In genomic region chr2:208142925-208143799, GRCh38 we compare ENCODE assay signal across 18 cellular contexts. TPM values are rescaled to one million over a fixed set of nuclear protein-coding genes. Genes with fewer than 3 reads are reported as not detected.
DNase-seq lines count a peak whose midpoint lies in the region; ATAC-seq and TF ChIP-seq lines count a peak whose summit lies in the region.
"Had no signal": no experiment of that assay in that cellular context is flagged by ENCODE, and none has a peak within 500 bp of the region (broad histone marks: within the 10 kb centered on the region; RNA-seq: fewer than 3 reads in every experiment).

No MANE protein-coding gene starts in this region.

- H3K27ac Mint-ChIP-seq in nephron progenitor cell = peak overlapping the region; percentile 4
- no peak overlapping the region for H3K27ac Mint-ChIP-seq in naive thymus-derived CD4-positive, alpha-beta T cell
- H3K27ac Mint-ChIP-seq: activated T-helper 17 cell treated with anti-CD3 and anti-CD28 coated beads, Interleukin-2, amount 50 U/mL, for 72 hours had no signal

- H4K20me1 ChIP-seq in SK-N-SH (ENCODE audit: insufficient read depth) = no peaks in the 10 kb centered on the region

- no peaks in the 10 kb centered on the region for H3K36me3 ChIP-seq in HUES48 (ENCODE audit: control insufficient read depth, insufficient read depth, low read length)
- H3K36me3 ChIP-seq in SK-N-SH (replicated peaks in 1 of 2; ENCODE audit: control insufficient read depth in 1 of 2, insufficient read depth in 2 of 2, low read length in 1 of 2) = no peaks in the 10 kb centered on the region
- no peaks in the 10 kb centered on the region for H3K36me3 ChIP-seq in naive thymus-derived CD4-positive, alpha-beta T cell (ENCODE audit: control insufficient read depth in 2 of 3, insufficient read depth in 3 of 3, low read length in 3 of 3)
- H3K36me3 ChIP-seq: BE2C, lower lobe of right lung had no signal

- H2AFZ ChIP-seq in SK-N-SH (ENCODE audit: low read depth) = 0 out of 2 replicates have a peak overlapping the region, but pooled peaks have one; percentile 41

- H3K9me3 Mint-ChIP-seq in nephron progenitor cell = peaks cover 24% of the 10 kb centered on the region
- peaks cover 0 to 13% (median under 1%) of the 10 kb centered on the region in 11 donors for H3K9me3 Mint-ChIP-seq in naive thymus-derived CD4-positive, alpha-beta T cell
- H3K9me3 Mint-ChIP-seq: activated T-helper 17 cell treated with anti-CD3 and anti-CD28 coated beads, Interleukin-2, amount 50 U/mL, for 72 hours had no signal

- no peak for TF ChIP-seq CTCF in SK-N-SH (IDR thresholded peaks at IDR 0.05)
- no peak for TF ChIP-seq CTCF in nephron progenitor cell (IDR thresholded peaks at IDR 0.05)
- TF ChIP-seq CTCF in lower leg skin (IDR thresholded peaks at IDR 0.05) = no peak

- no peak for TF ChIP-seq EP300 in SK-N-SH (IDR thresholded peaks at IDR 0.05; ENCODE audit: borderline replicate concordance in 1 of 2, low read depth in 1 of 2, low read length in 1 of 2)

- H3K27me3 Mint-ChIP-seq in nephron progenitor cell (ENCODE audit: low read depth, poor library complexity) = no peaks in the 10 kb centered on the region
- H3K27me3 Mint-ChIP-seq in naive thymus-derived CD4-positive, alpha-beta T cell = peaks cover 0 to 7% (median 0%) of the 10 kb centered on the region in 5 donors

- no peaks in the 10 kb centered on the region for H3K79me2 ChIP-seq in SK-N-SH (ENCODE audit: insufficient read depth)

- peak overlapping the region; percentile 28; the same call in 1 of the 2 replicates for H3K4me2 ChIP-seq in SK-N-SH

- peak; percentile 35 for DNase-seq in DMS79 treated with DMSO at 0.1 percent for 48 hours (lab: John Stamatoyannopoulos, UW)
- no peak for DNase-seq in SK-N-SH
- DNase-seq in nephron progenitor cell = no peak
- DNase-seq in naive thymus-derived CD4-positive, alpha-beta T cell = no peak
- DNase-seq in lower leg skin (ENCODE audit: low spot score in 2 of 2) = no peak
- no peak for DNase-seq in NCI-H1694 treated with DMSO at 0.1 percent for 48 hours (lab: John Stamatoyannopoulos, UW)
- DNase-seq: activated CD8-positive, alpha-beta memory T cell treated with anti-CD3 and anti-CD28 coated beads for 24 hours; BE2C; effector memory CD4-positive, alpha-beta T cell; lower lobe of right lung; stimulated activated CD4-positive, alpha-beta T cell treated with anti-CD3 and anti-CD28 coated beads, Interleukin-2, amount 100 ng/mL, for 48 hours; testis had no signal

- H3K4me1 ChIP-seq in HUES48 (ENCODE audit: control insufficient read depth, insufficient read depth, low read length) (peaks cover 12% of the 10 kb centered on the region; the same call in 1 of the 2 replicates), SK-N-SH (ENCODE audit: control insufficient read depth in 1 of 2, insufficient read depth in 2 of 2, low read depth in 1 of 2, low read length in 1 of 2) (peaks cover 6 to 8% of the 10 kb centered on the region in 2 experiments; a peak in 3 of 4 replicates)
- no peaks in the 10 kb centered on the region for H3K4me1 ChIP-seq in naive thymus-derived CD4-positive, alpha-beta T cell (ENCODE audit: control insufficient read depth in 2 of 2, insufficient read depth in 2 of 2, low read length in 2 of 2)
- H3K4me1 ChIP-seq: lower lobe of right lung, testis had no signal

- no peak for TF ChIP-seq RAD21 in SK-N-SH (IDR thresholded peaks at IDR 0.05; ENCODE audit: low read length)

- no peak for TF ChIP-seq POLR2A in lower leg skin (IDR thresholded peaks at IDR 0.05)

- no peaks in the 10 kb centered on the region for H3F3A ChIP-seq in SK-N-SH (replicated peaks; ENCODE audit: insufficient read depth)

- H3K9ac ChIP-seq in HUES48 (ENCODE audit: low read depth, low read length) (peak overlapping the region; percentile 1; the same call in 1 of the 2 replicates), SK-N-SH (no peak overlapping the region)

- no peak overlapping the region for H3K4me3 Mint-ChIP-seq in nephron progenitor cell
- no peak overlapping the region for H3K4me3 Mint-ChIP-seq in naive thymus-derived CD4-positive, alpha-beta T cell
- H3K4me3 Mint-ChIP-seq: activated T-helper 17 cell treated with anti-CD3 and anti-CD28 coated beads, Interleukin-2, amount 50 U/mL, for 72 hours had no signal

- no peak for ATAC-seq in naive thymus-derived CD4-positive, alpha-beta T cell
- ATAC-seq: activated T-helper 17 cell treated with anti-CD3 and anti-CD28 coated beads, Interleukin-2, amount 50 U/mL, for 72 hours; lower lobe of right lung; Panc1 had no signal

- WGBS in SK-N-SH (ENCODE audit: low lambda C conversion rate) = 80% methylated on average over 14 of the region's 14 CpGs
- 69 to 74% methylated on average over 14 of the region's 14 CpGs for WGBS in lower leg skin, 2 donors

- POLR2A ChIA-PET in SK-N-SH (lab: Yijun Ruan, JAX) = no interaction called here
- POLR2A ChIA-PET in naive thymus-derived CD4-positive, alpha-beta T cell (lab: Charles Lee) = no interaction called here

- intact Hi-C loops in naive thymus-derived CD4-positive, alpha-beta T cell (cut with micrococcal nuclease) = no loop called here
- intact Hi-C loops in lower leg skin (cut with DNase I; ENCODE audit: low total_unique reads) = no loop called here

- no peaks in the 10 kb centered on the region for H3K27me3 ChIP-seq in HUES48 (ENCODE audit: control insufficient read depth, insufficient read depth, low read length)
- H3K27me3 ChIP-seq in SK-N-SH (ENCODE audit: insufficient read depth) = no peaks in the 10 kb centered on the region
- no peaks in the 10 kb centered on the region for H3K27me3 ChIP-seq in naive thymus-derived CD4-positive, alpha-beta T cell (ENCODE audit: control insufficient read depth in 2 of 2, insufficient read depth in 2 of 2, low read length in 2 of 2)
- H3K27me3 ChIP-seq: BE2C, testis had no signal

- H3K9me3 ChIP-seq in HUES48 (ENCODE audit: control insufficient read depth, insufficient read depth, low read length) (peaks cover 3% of the 10 kb centered on the region; the same call in 1 of the 2 replicates), SK-N-SH (no peaks in the 10 kb centered on the region)
- no peaks in the 10 kb centered on the region for H3K9me3 ChIP-seq in naive thymus-derived CD4-positive, alpha-beta T cell (ENCODE audit: control insufficient read depth in 2 of 3, low read length in 3 of 3)
- H3K9me3 ChIP-seq: lower lobe of right lung, testis had no signal

- H3K27ac ChIP-seq in HUES48 (ENCODE audit: low read depth, low read length) = peak overlapping the region; percentile 68
- H3K27ac ChIP-seq in SK-N-SH (ENCODE audit: low read depth in 2 of 2, low read length in 1 of 2) = peak overlapping the region in 1 of 2 experiments; percentile 81; a peak in 2 of 4 replicates
- no peak overlapping the region for H3K27ac ChIP-seq in naive thymus-derived CD4-positive, alpha-beta T cell (ENCODE audit: low read depth, low read length)
- H3K27ac ChIP-seq: lower lobe of right lung, testis had no signal

- CTCF ChIA-PET in SK-N-SH (lab: Yijun Ruan, JAX) = interaction anchor here (0.6 to 3.0 kb wide), 6 partner anchors 12 to 148 kb away, joined by 3 to 22 read pairs (median 3); partner anchors contain the start of gene IDH1
- CTCF ChIA-PET in naive thymus-derived CD4-positive, alpha-beta T cell (lab: Charles Lee) = no interaction called here

- no peaks in the 10 kb centered on the region for H3K36me3 Mint-ChIP-seq in nephron progenitor cell (ENCODE audit: low read depth)
- H3K36me3 Mint-ChIP-seq in naive thymus-derived CD4-positive, alpha-beta T cell = peaks cover 0 to under 1% (median 0%) of the 10 kb centered on the region in 5 donors

- no peak overlapping the region for H3K4me3 ChIP-seq in HUES48 (ENCODE audit: low read depth, low read length)
- H3K4me3 ChIP-seq in SK-N-SH (ENCODE audit: low read depth in 2 of 2, low read length in 1 of 2) = no peak overlapping the region
- no peak overlapping the region for H3K4me3 ChIP-seq in naive thymus-derived CD4-positive, alpha-beta T cell (ENCODE audit: low read length)
- H3K4me3 ChIP-seq in lower leg skin (ENCODE audit: low read depth, poor library complexity, severe bottlenecking) = no peak overlapping the region
- H3K4me3 ChIP-seq: lower lobe of right lung, testis had no signal

- peaks cover 11% of the 10 kb centered on the region for H3K4me1 Mint-ChIP-seq in nephron progenitor cell
- H3K4me1 Mint-ChIP-seq in naive thymus-derived CD4-positive, alpha-beta T cell = no peaks in the 10 kb centered on the region
- H3K4me1 Mint-ChIP-seq: activated T-helper 17 cell treated with anti-CD3 and anti-CD28 coated beads, Interleukin-2, amount 50 U/mL, for 72 hours had no signal

- H3K9me2 ChIP-seq in SK-N-SH = no peaks in the 10 kb centered on the region

RNA-seq across cellular contexts. Expression of gene CRYGB, which starts 2.8 kb away (rescaled TPM):
- not detected in 2 replicates for polyA plus RNA-seq in SK-N-SH (2012; rRNA removed)
- polyA plus RNA-seq in SK-N-SH (2012; cell fraction: cytosol; rRNA removed) = not detected in 2 replicates
- polyA plus RNA-seq in SK-N-SH (2012; cell fraction: nucleus; rRNA removed) = not detected in 2 replicates
- total RNA-seq in naive thymus-derived CD4-positive, alpha-beta T cell = not detected
- polyA plus RNA-seq in naive thymus-derived CD4-positive, alpha-beta T cell = not detected
- not detected for total RNA-seq in lower leg skin
- total RNA-seq: activated T-helper 17 cell treated with anti-CD3 and anti-CD28 coated beads, Interleukin-2, amount 50 U/mL, for 72 hours; cardiac septum; lower lobe of right lung; M059J had no signal
- polyA plus RNA-seq: adipose tissue had no signal

RNA-seq across cellular contexts. Expression of gene CRYGC, which starts 13.5 kb away (rescaled TPM):
- 0.21 and 0.31 TPM in 2 replicates for polyA plus RNA-seq in SK-N-SH (2012; rRNA removed)
- 0.13 and 0.16 TPM in 2 replicates for polyA plus RNA-seq in SK-N-SH (2012; cell fraction: cytosol; rRNA removed)
- polyA plus RNA-seq in SK-N-SH (2012; cell fraction: nucleus; rRNA removed) = 0.10 TPM in 1 of 2 replicates, not detected in the other
- total RNA-seq in naive thymus-derived CD4-positive, alpha-beta T cell = not detected
- not detected for polyA plus RNA-seq in naive thymus-derived CD4-positive, alpha-beta T cell
- total RNA-seq in lower leg skin = not detected
- total RNA-seq: activated T-helper 17 cell treated with anti-CD3 and anti-CD28 coated beads, Interleukin-2, amount 50 U/mL, for 72 hours; cardiac septum; lower lobe of right lung; M059J had no signal
- polyA plus RNA-seq: adipose tissue had no signal

RNA-seq across cellular contexts. Expression of gene CRYGD, which starts 18.8 kb away (rescaled TPM):
- not detected in 2 replicates for polyA plus RNA-seq in SK-N-SH (2012; rRNA removed)
- polyA plus RNA-seq in SK-N-SH (2012; cell fraction: cytosol; rRNA removed) = not detected in 2 replicates
- not detected in 2 replicates for polyA plus RNA-seq in SK-N-SH (2012; cell fraction: nucleus; rRNA removed)
- not detected for total RNA-seq in naive thymus-derived CD4-positive, alpha-beta T cell
- polyA plus RNA-seq in naive thymus-derived CD4-positive, alpha-beta T cell = not detected
- total RNA-seq in lower leg skin = not detected
- total RNA-seq: activated T-helper 17 cell treated with anti-CD3 and anti-CD28 coated beads, Interleukin-2, amount 50 U/mL, for 72 hours; cardiac septum; lower lobe of right lung; M059J; testis had no signal
- polyA plus RNA-seq: adipose tissue had no signal

RNA-seq across cellular contexts. Expression of gene CRYGA, which starts 20.2 kb away (rescaled TPM):
- polyA plus RNA-seq in SK-N-SH (2012; rRNA removed) = not detected in 2 replicates
- not detected in 2 replicates for polyA plus RNA-seq in SK-N-SH (2012; cell fraction: cytosol; rRNA removed)
- polyA plus RNA-seq in SK-N-SH (2012; cell fraction: nucleus; rRNA removed) = not detected in 2 replicates
- total RNA-seq in naive thymus-derived CD4-positive, alpha-beta T cell = not detected
- not detected for polyA plus RNA-seq in naive thymus-derived CD4-positive, alpha-beta T cell
- not detected for total RNA-seq in lower leg skin
- total RNA-seq: activated T-helper 17 cell treated with anti-CD3 and anti-CD28 coated beads, Interleukin-2, amount 50 U/mL, for 72 hours; cardiac septum; lower lobe of right lung; M059J; testis had no signal
- polyA plus RNA-seq: adipose tissue had no signal

RNA-seq across cellular contexts. Expression of gene C2orf80, which starts 46.7 kb away (rescaled TPM):
- not detected in 2 replicates for polyA plus RNA-seq in SK-N-SH (2012; rRNA removed)
- not detected in 2 replicates for polyA plus RNA-seq in SK-N-SH (2012; cell fraction: cytosol; rRNA removed)
- polyA plus RNA-seq in SK-N-SH (2012; cell fraction: nucleus; rRNA removed) = not detected in 2 replicates
- not detected for total RNA-seq in naive thymus-derived CD4-positive, alpha-beta T cell
- polyA plus RNA-seq in naive thymus-derived CD4-positive, alpha-beta T cell = not detected
- total RNA-seq in lower leg skin = not detected
- total RNA-seq: activated T-helper 17 cell treated with anti-CD3 and anti-CD28 coated beads, Interleukin-2, amount 50 U/mL, for 72 hours; cardiac septum; lower lobe of right lung; M059J; testis had no signal
- polyA plus RNA-seq: adipose tissue had no signal
